In the genomic region with DNA sequence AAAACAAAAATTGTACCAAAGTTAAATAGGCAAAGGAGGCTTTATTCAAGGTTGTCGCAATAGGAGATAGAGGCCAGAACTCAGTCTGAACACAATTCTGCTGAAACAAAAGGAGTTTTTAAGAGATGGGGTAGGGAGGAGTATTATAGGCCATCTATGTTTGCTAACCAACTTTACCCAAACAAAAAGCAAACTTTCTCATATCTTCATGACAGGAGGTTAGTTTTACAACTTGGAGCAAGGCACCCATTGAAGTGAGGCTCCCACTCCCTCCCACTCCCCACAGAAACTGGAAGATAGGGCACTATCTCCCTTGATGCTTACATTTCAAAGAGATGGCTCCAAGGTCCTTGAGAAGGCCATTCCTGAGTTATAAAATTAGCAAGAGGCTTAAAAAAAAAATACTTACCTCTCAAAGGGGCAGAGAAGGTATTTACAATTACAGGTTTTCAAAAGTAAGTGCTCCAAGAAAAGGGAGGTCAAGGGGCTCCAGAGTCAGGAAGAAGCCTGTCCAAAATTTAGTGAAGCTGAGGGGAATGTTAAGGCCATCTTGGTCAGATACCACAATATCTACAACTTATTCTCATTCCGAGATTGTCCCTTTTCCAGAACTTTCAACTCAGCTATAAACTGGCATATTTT, we compare ENCODE assay signal across 40 cellular contexts.
"Had no signal": no experiment of that assay in that cellular context is flagged by ENCODE, and none has a peak within 500 bp of the region (broad histone marks: within the 10 kb centered on the region; RNA-seq: fewer than 3 reads in every experiment).

No MANE protein-coding gene starts in this region.

- H3K27me3 Mint-ChIP-seq: activated naive CD4-positive, alpha-beta T cell treated with anti-CD3 and anti-CD28 coated beads, Interleukin-2, amount 10 ng/mL, durations not matched to agents 7 days and 5 days had no signal

- H3K9me3 ChIP-seq: adrenal gland, ascending aorta, body of pancreas had no signal

- H3K27ac Mint-ChIP-seq: activated naive CD4-positive, alpha-beta T cell treated with anti-CD3 and anti-CD28 coated beads for 36 hours; activated naive CD4-positive, alpha-beta T cell treated with anti-CD3 and anti-CD28 coated beads, Interleukin-2, amount 10 ng/mL, durations not matched to agents 7 days and 5 days; activated naive CD4-positive, alpha-beta T cell treated with anti-CD3 and anti-CD28 coated beads, Interleukin-2, amount 50 U/mL, for 24 hours; activated naive CD4-positive, alpha-beta T cell treated with anti-CD3 and anti-CD28 coated beads, Interleukin-2, amount 50 U/mL, for 72 hours; activated naive CD8-positive, alpha-beta T cell; activated naive CD8-positive, alpha-beta T cell treated with anti-CD3 and anti-CD28 coated beads for 36 hours; activated naive CD8-positive, alpha-beta T cell treated with anti-CD3 and anti-CD28 coated beads, Interleukin-2, amount 10 ng/mL, durations not matched to agents 7 days and 5 days; activated naive CD8-positive, alpha-beta T cell treated with anti-CD3 and anti-CD28 coated beads, Interleukin-2, amount 50 U/mL, for 24 hours; activated T-cell treated with anti-CD3 and anti-CD28 coated beads, Interleukin-2, amount 50 U/mL, for 24 hours; activated T-cell treated with anti-CD3 and anti-CD28 coated beads, Interleukin-2, amount 50 U/mL, for 72 hours; activated T-helper 1 cell treated with anti-CD3 and anti-CD28 coated beads, Interleukin-12 subunit alpha, Interleukin-12 subunit beta, Interleukin-2, Interleukin-4 antibody, amounts not matched to agents 30 ng/mL and 10 ng/mL and 1 ng/mL, durations not matched to agents 14 hours and 24 hours and 36 hours; activated T-helper 17 cell treated with anti-CD3 and anti-CD28 coated beads, Interleukin-2, amount 50 U/mL, for 72 hours; activated T-helper 2 cell treated with anti-CD3 and anti-CD28 coated beads, Interferon-gamma antibody, Interleukin-2, Interleukin-4, amounts not matched to agents 10 μg/mL and 5 μg/mL and 100 μg/mL, durations not matched to agents 14 hours and 24 hours and 36 hours; brain had no signal

- H3K27me3 ChIP-seq: adrenal gland, ascending aorta, body of pancreas, brain microvascular endothelial cell, breast epithelium, cardiac muscle cell had no signal

- H3K9me3 Mint-ChIP-seq: activated naive CD4-positive, alpha-beta T cell treated with anti-CD3 and anti-CD28 coated beads for 36 hours; activated naive CD4-positive, alpha-beta T cell treated with anti-CD3 and anti-CD28 coated beads, Interleukin-2, amount 10 ng/mL, durations not matched to agents 7 days and 5 days; activated naive CD4-positive, alpha-beta T cell treated with anti-CD3 and anti-CD28 coated beads, Interleukin-2, amount 50 U/mL, for 24 hours; activated naive CD4-positive, alpha-beta T cell treated with anti-CD3 and anti-CD28 coated beads, Interleukin-2, amount 50 U/mL, for 72 hours; activated naive CD8-positive, alpha-beta T cell treated with anti-CD3 and anti-CD28 coated beads for 36 hours; activated naive CD8-positive, alpha-beta T cell treated with anti-CD3 and anti-CD28 coated beads, Interleukin-2, amount 10 ng/mL, durations not matched to agents 7 days and 5 days; activated naive CD8-positive, alpha-beta T cell treated with anti-CD3 and anti-CD28 coated beads, Interleukin-2, amount 50 U/mL, for 24 hours; activated T-cell treated with anti-CD3 and anti-CD28 coated beads, Interleukin-2, amount 50 U/mL, for 24 hours; activated T-cell treated with anti-CD3 and anti-CD28 coated beads, Interleukin-2, amount 50 U/mL, for 4 hours; activated T-helper 1 cell treated with anti-CD3 and anti-CD28 coated beads, Interleukin-12 subunit alpha, Interleukin-12 subunit beta, Interleukin-2, Interleukin-4 antibody, amounts not matched to agents 30 ng/mL and 10 ng/mL and 1 ng/mL, durations not matched to agents 14 hours and 24 hours and 36 hours; activated T-helper 17 cell treated with anti-CD3 and anti-CD28 coated beads, Interleukin-2, amount 50 U/mL, for 72 hours; central memory CD8-positive, alpha-beta T cell had no signal

- ATAC-seq: activated naive CD4-positive, alpha-beta T cell treated with anti-CD3 and anti-CD28 coated beads, Interleukin-2, amount 50 U/mL, for 72 hours; activated naive CD8-positive, alpha-beta T cell treated with anti-CD3 and anti-CD28 coated beads, Interleukin-2, amount 50 U/mL, for 24 hours; activated T-cell treated with anti-CD3 and anti-CD28 coated beads, Interleukin-2, amount 50 U/mL, for 4 hours; activated T-cell treated with anti-CD3 and anti-CD28 coated beads, Interleukin-2, amount 50 U/mL, for 72 hours; activated T-helper 17 cell treated with anti-CD3 and anti-CD28 coated beads, Interleukin-2, amount 50 U/mL, for 72 hours; body of pancreas had no signal

- H3K36me3 ChIP-seq: adrenal gland, ascending aorta, brain microvascular endothelial cell, breast epithelium, cardiac muscle cell had no signal

- H3K36me3 Mint-ChIP-seq: activated naive CD4-positive, alpha-beta T cell treated with anti-CD3 and anti-CD28 coated beads, Interleukin-2, amount 10 ng/mL, durations not matched to agents 7 days and 5 days; activated naive CD4-positive, alpha-beta T cell treated with anti-CD3 and anti-CD28 coated beads, Interleukin-2, amount 50 U/mL, for 24 hours; activated naive CD4-positive, alpha-beta T cell treated with anti-CD3 and anti-CD28 coated beads, Interleukin-2, amount 50 U/mL, for 72 hours; activated naive CD8-positive, alpha-beta T cell treated with anti-CD3 and anti-CD28 coated beads for 36 hours; activated naive CD8-positive, alpha-beta T cell treated with anti-CD3 and anti-CD28 coated beads, Interleukin-2, amount 10 ng/mL, durations not matched to agents 7 days and 5 days; brain had no signal

- H3K4me1 Mint-ChIP-seq: activated naive CD4-positive, alpha-beta T cell treated with anti-CD3 and anti-CD28 coated beads, Interleukin-2, amount 10 ng/mL, durations not matched to agents 7 days and 5 days; activated naive CD4-positive, alpha-beta T cell treated with anti-CD3 and anti-CD28 coated beads, Interleukin-2, amount 50 U/mL, for 24 hours; activated naive CD8-positive, alpha-beta T cell treated with anti-CD3 and anti-CD28 coated beads for 36 hours; activated naive CD8-positive, alpha-beta T cell treated with anti-CD3 and anti-CD28 coated beads, Interleukin-2, amount 10 ng/mL, durations not matched to agents 7 days and 5 days; activated naive CD8-positive, alpha-beta T cell treated with anti-CD3 and anti-CD28 coated beads, Interleukin-2, amount 50 U/mL, for 24 hours; activated T-helper 17 cell treated with anti-CD3 and anti-CD28 coated beads, Interleukin-2, amount 50 U/mL, for 72 hours; central memory CD8-positive, alpha-beta T cell had no signal

- H3K27ac ChIP-seq: adrenal gland, ascending aorta, body of pancreas, brain microvascular endothelial cell, breast epithelium, cardiac muscle cell had no signal

- H3K4me3 Mint-ChIP-seq: activated naive CD4-positive, alpha-beta T cell treated with anti-CD3 and anti-CD28 coated beads for 36 hours; activated naive CD4-positive, alpha-beta T cell treated with anti-CD3 and anti-CD28 coated beads, Interleukin-2, amount 10 ng/mL, durations not matched to agents 7 days and 5 days; activated naive CD4-positive, alpha-beta T cell treated with anti-CD3 and anti-CD28 coated beads, Interleukin-2, amount 50 U/mL, for 24 hours; activated naive CD8-positive, alpha-beta T cell; activated naive CD8-positive, alpha-beta T cell treated with anti-CD3 and anti-CD28 coated beads for 36 hours; activated naive CD8-positive, alpha-beta T cell treated with anti-CD3 and anti-CD28 coated beads, Interleukin-2, amount 10 ng/mL, durations not matched to agents 7 days and 5 days; activated naive CD8-positive, alpha-beta T cell treated with anti-CD3 and anti-CD28 coated beads, Interleukin-2, amount 50 U/mL, for 24 hours; activated T-cell treated with anti-CD3 and anti-CD28 coated beads, Interleukin-2, amount 50 U/mL, for 24 hours; activated T-cell treated with anti-CD3 and anti-CD28 coated beads, Interleukin-2, amount 50 U/mL, for 4 hours; activated T-cell treated with anti-CD3 and anti-CD28 coated beads, Interleukin-2, amount 50 U/mL, for 72 hours; activated T-helper 1 cell treated with anti-CD3 and anti-CD28 coated beads, Interleukin-12 subunit alpha, Interleukin-12 subunit beta, Interleukin-2, Interleukin-4 antibody, amounts not matched to agents 30 ng/mL and 10 ng/mL and 1 ng/mL, durations not matched to agents 14 hours and 24 hours and 36 hours; activated T-helper 17 cell treated with anti-CD3 and anti-CD28 coated beads, Interleukin-2, amount 50 U/mL, for 72 hours; brain; central memory CD8-positive, alpha-beta T cell had no signal

- H3K4me3 ChIP-seq: adrenal gland, ascending aorta, body of pancreas, breast epithelium, cardiac muscle cell had no signal

- H3K4me1 ChIP-seq: adrenal gland, ascending aorta, body of pancreas, breast epithelium had no signal

- DNase-seq: activated effector memory CD4-positive, alpha-beta T cell treated with anti-CD3 and anti-CD28 coated beads, Interleukin-2, amount 50 U/mL, for 16 hours; activated effector memory CD4-positive, alpha-beta T cell treated with Interleukin-2 at 50 U/mL for 16 hours; activated gamma-delta T cell; activated gamma-delta T cell treated with Interleukin-2 at 50 U/mL for 16 hours; activated naive CD4-positive, alpha-beta T cell; activated naive CD4-positive, alpha-beta T cell treated with anti-CD3 and anti-CD28 coated beads for 36 hours; activated naive CD4-positive, alpha-beta T cell treated with anti-CD3 and anti-CD28 coated beads, Interleukin-2, amount 10 ng/mL, durations not matched to agents 7 days and 5 days; activated naive CD4-positive, alpha-beta T cell treated with anti-CD3 and anti-CD28 coated beads, Interleukin-2, amount 50 U/mL, for 16 hours; activated naive CD4-positive, alpha-beta T cell treated with Interleukin-2 at 50 U/mL for 16 hours; activated naive CD8-positive, alpha-beta T cell treated with anti-CD3 and anti-CD28 coated beads for 36 hours; activated naive CD8-positive, alpha-beta T cell treated with anti-CD3 and anti-CD28 coated beads, Interleukin-2, amount 10 ng/mL, durations not matched to agents 7 days and 5 days; activated naive CD8-positive, alpha-beta T cell treated with anti-CD3 and anti-CD28 coated beads, Interleukin-2, amount 50 U/mL, for 24 hours; activated T-cell treated with anti-CD3 and anti-CD28 coated beads, Interleukin-2, amount 50 U/mL, for 1 hour; activated T-cell treated with anti-CD3 and anti-CD28 coated beads, Interleukin-2, amount 50 U/mL, for 24 hours; activated T-cell treated with anti-CD3 and anti-CD28 coated beads, Interleukin-2, amount 50 U/mL, for 4 hours; activated T-cell treated with anti-CD3 and anti-CD28 coated beads, Interleukin-2, amount 50 U/mL, for 48 hours; activated T-cell treated with anti-CD3 and anti-CD28 coated beads, Interleukin-2, amount 50 U/mL, for 72 hours; adrenal gland; amniotic stem cell; amygdala; anterior cingulate cortex; aorta; body of pancreas; brain microvascular endothelial cell; caudate nucleus; central memory CD4-positive, alpha-beta T cell; cerebellar nuclear complex had no signal

- FAIRE-seq: astrocyte, bronchial epithelial cell had no signal
